In the genomic region with DNA sequence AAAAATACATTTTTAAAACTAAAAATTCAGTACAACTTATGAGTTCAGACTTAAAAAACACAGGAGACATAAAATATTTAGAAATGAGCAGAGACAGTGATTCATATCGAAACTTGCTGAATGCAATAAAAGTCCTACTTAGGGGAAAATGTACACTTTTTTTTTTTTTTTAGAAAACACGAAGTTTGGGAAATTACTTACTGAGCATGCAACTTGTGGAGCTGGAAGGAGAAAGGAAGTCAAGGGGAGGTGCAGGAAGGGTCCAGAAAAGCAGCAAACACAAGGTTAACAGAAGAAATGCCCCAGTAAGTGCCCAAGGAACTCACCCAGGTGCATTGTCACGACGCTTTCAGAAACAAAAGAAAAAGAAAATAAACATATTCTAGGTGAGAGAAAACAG, we compare ENCODE assay signal across 14 cellular contexts. TPM values are rescaled to one million over a fixed set of nuclear protein-coding genes. Genes with fewer than 3 reads are reported as not detected.
"Had no signal": no experiment of that assay in that cellular context is flagged by ENCODE, and none has a peak within 500 bp of the region (broad histone marks: within the 10 kb centered on the region; RNA-seq: fewer than 3 reads in every experiment).

No MANE protein-coding gene starts in this region.

- H3K27me3 Mint-ChIP-seq: naive thymus-derived CD8-positive, alpha-beta T cell; stimulated activated memory B cell treated with anti-CD40 and anti-IgM and Interleukin-4, amounts not matched to agents 10 μg/mL and 1 μg/mL and 100 μg/mL, for 72 hours had no signal

- ATAC-seq: activated naive CD4-positive, alpha-beta T cell treated with anti-CD3 and anti-CD28 coated beads, Interleukin-2, amount 50 U/mL, for 72 hours; esophagus mucosa; left lobe of liver; naive thymus-derived CD8-positive, alpha-beta T cell; stimulated activated memory B cell treated with anti-CD40 and anti-IgM and Interleukin-4, amounts not matched to agents 10 μg/mL and 1 μg/mL and 100 μg/mL, for 72 hours had no signal

- H3K36me3 Mint-ChIP-seq: naive thymus-derived CD8-positive, alpha-beta T cell; stimulated activated memory B cell treated with anti-CD40 and anti-IgM and Interleukin-4, amounts not matched to agents 10 μg/mL and 1 μg/mL and 100 μg/mL, for 72 hours had no signal

- H3K4me3 Mint-ChIP-seq: naive thymus-derived CD8-positive, alpha-beta T cell; stimulated activated memory B cell treated with anti-CD40 and anti-IgM and Interleukin-4, amounts not matched to agents 10 μg/mL and 1 μg/mL and 100 μg/mL, for 72 hours had no signal

- H3K27ac Mint-ChIP-seq: activated naive CD4-positive, alpha-beta T cell treated with anti-CD3 and anti-CD28 coated beads, Interleukin-2, amount 50 U/mL, for 72 hours; activated T-helper 2 cell treated with anti-CD3 and anti-CD28 coated beads, Interferon-gamma antibody, Interleukin-2, Interleukin-4, amounts not matched to agents 10 μg/mL and 5 μg/mL and 100 μg/mL, durations not matched to agents 14 hours and 24 hours and 36 hours; naive thymus-derived CD8-positive, alpha-beta T cell; stimulated activated memory B cell treated with anti-CD40 and anti-IgM and Interleukin-4, amounts not matched to agents 10 μg/mL and 1 μg/mL and 100 μg/mL, for 72 hours had no signal

- H3K27ac ChIP-seq: hepatocyte, tibial artery had no signal

- DNase-seq: activated CD4-positive, alpha-beta T cell treated with anti-CD3 and anti-CD28 coated beads for 1 hour; islet precursor cell; mesenchymal stem cell; naive thymus-derived CD8-positive, alpha-beta T cell; nucleus accumbens; tibial artery had no signal

- H3K9me3 ChIP-seq: tibial artery had no signal

- H3K36me3 ChIP-seq: tibial artery had no signal

- H3K4me3 ChIP-seq: hepatocyte, tibial artery had no signal

RNA-seq across cellular contexts. Expression of a gene that starts 18.6 kb away (rescaled TPM):
- total RNA-seq: glomerular endothelial cell had no signal

RNA-seq across cellular contexts. Expression of a gene that starts 31.9 kb away (rescaled TPM):
- total RNA-seq: glomerular endothelial cell; naive thymus-derived CD8-positive, alpha-beta T cell had no signal

RNA-seq across cellular contexts. Expression of a gene that starts 44.4 kb away (rescaled TPM):
- total RNA-seq: activated naive CD4-positive, alpha-beta T cell treated with anti-CD3 and anti-CD28 coated beads, Interleukin-2, amount 50 U/mL, for 72 hours; activated T-helper 2 cell treated with anti-CD3 and anti-CD28 coated beads, Interferon-gamma antibody, Interleukin-2, Interleukin-4, amounts not matched to agents 10 μg/mL and 5 μg/mL and 100 μg/mL, durations not matched to agents 14 hours and 24 hours and 36 hours; cardiac septum; esophagus mucosa; glomerular endothelial cell; hepatocyte; left lobe of liver had no signal
